Comparison of ENCODE assay signal across 9 cellular contexts in genomic region chr21:43975469-43976098, GRCh38. TPM values are rescaled to one million over a fixed set of nuclear protein-coding genes. Genes with fewer than 3 reads are reported as not detected.
DNase-seq lines count a peak whose midpoint lies in the region; ATAC-seq and TF ChIP-seq lines count a peak whose summit lies in the region.
"Had no signal": no experiment of that assay in that cellular context is flagged by ENCODE, and none has a peak within 500 bp of the region (broad histone marks: within the 10 kb centered on the region; RNA-seq: fewer than 3 reads in every experiment).

No MANE protein-coding gene starts in this region.

- peaks cover 7% of the 10 kb centered on the region for H3F3A ChIP-seq in neural progenitor cell (ENCODE audit: low read depth)

- peaks cover 14% of the 10 kb centered on the region for H3K4me1 Mint-ChIP-seq in activated T-cell treated with anti-CD3 and anti-CD28 coated beads, Interleukin-2, amount 50 U/mL, for 72 hours (ENCODE audit: low read depth)
- peaks cover 10% of the 10 kb centered on the region for H3K4me1 Mint-ChIP-seq in neural progenitor cell
- peaks cover 11% of the 10 kb centered on the region for H3K4me1 Mint-ChIP-seq in stimulated activated naive CD8-positive, alpha-beta T cell treated with anti-CD3 and anti-CD28 coated beads, Interleukin-15, amount 100 ng/mL, for 72 hours

- in situ Hi-C loops in Panc1 (cut with HindIII; ENCODE audit: low pct_unique_long_range_greater_than_20kb, low sequenced_read_pairs), result no loop called here

- no peaks in the 10 kb centered on the region for H4K20me1 ChIP-seq in neural progenitor cell (ENCODE audit: low read depth)

- POLR2A ChIA-PET in Panc1 (lab: Charles Lee), result no interaction called here

- BruUV-seq in Panc1 (replicated peaks; lab: Mats Ljungman, UMichigan), result no TSS peak

- no peak overlapping the region for H3K9ac ChIP-seq in neural progenitor cell

- H3K27ac Mint-ChIP-seq in activated T-cell treated with anti-CD3 and anti-CD28 coated beads, Interleukin-2, amount 50 U/mL, for 72 hours, result no peak overlapping the region
- peak overlapping the region; percentile 67 for H3K27ac Mint-ChIP-seq in neural progenitor cell
- H3K27ac Mint-ChIP-seq in stimulated activated naive CD8-positive, alpha-beta T cell treated with anti-CD3 and anti-CD28 coated beads, Interleukin-15, amount 100 ng/mL, for 72 hours, result peak overlapping the region in 1 of 2 donors; percentile 83
- H3K27ac Mint-ChIP-seq: dendritic cell treated with granulocyte-macrophage colony-stimulating factor and Interleukin-4, amounts not matched to agents 40 ng/mL and 50 ng/mL, for 4 days had no signal

- DNase-seq in EH (ENCODE audit: low read depth) (peak; percentile 60), HT1080 (ENCODE audit: low read depth) (peak; percentile 18), Panc1 (ENCODE audit: low read depth, low spot score) (peak; percentile 39), fibroblast of the aortic adventitia (ENCODE audit: low read depth) (peak; percentile 67), neural progenitor cell (ENCODE audit: low spot score) (peak; percentile 74)
- peak; percentile 81 to 86 for DNase-seq in activated T-cell treated with anti-CD3 and anti-CD28 coated beads, Interleukin-2, amount 50 U/mL, for 72 hours
- peak; percentile 75 to 82 for DNase-seq in stimulated activated naive CD8-positive, alpha-beta T cell treated with anti-CD3 and anti-CD28 coated beads, Interleukin-15, amount 100 ng/mL, for 72 hours

- ATAC-seq in Panc1 (peak; percentile 89), GM19455 (IDR thresholded peaks at IDR 0.05; ENCODE audit: unreplicated experiment) (no peak)
- ATAC-seq in activated T-cell treated with anti-CD3 and anti-CD28 coated beads, Interleukin-2, amount 50 U/mL, for 72 hours (replicated peaks in 1 of 2), result peak; percentile 88 to 89
- ATAC-seq in stimulated activated naive CD8-positive, alpha-beta T cell treated with anti-CD3 and anti-CD28 coated beads, Interleukin-15, amount 100 ng/mL, for 72 hours, result peak; percentile 94

- H3K27ac ChIP-seq in Panc1 (ENCODE audit: low read length) (no peak overlapping the region), neural progenitor cell (no peak overlapping the region)

- no peaks in the 10 kb centered on the region for H3K79me2 ChIP-seq in neural progenitor cell (ENCODE audit: low read depth)

- H3K36me3 ChIP-seq in Panc1 (ENCODE audit: control insufficient read depth, insufficient read depth, low read length) (no peaks in the 10 kb centered on the region), neural progenitor cell (no peaks in the 10 kb centered on the region)

- peaks cover 1 to 8% of the 10 kb centered on the region in 2 donors for H3K36me3 Mint-ChIP-seq in activated T-cell treated with anti-CD3 and anti-CD28 coated beads, Interleukin-2, amount 50 U/mL, for 72 hours (ENCODE audit: insufficient read depth in 2 of 2)
- H3K36me3 Mint-ChIP-seq in neural progenitor cell, result peaks cover 2% of the 10 kb centered on the region

- CTCF ChIA-PET in Panc1 (lab: Charles Lee), result interaction anchor here (0.6 to 0.9 kb wide), 5 partner anchors 12 to 632 kb away, joined by 3 to 8 read pairs (median 3); no protein-coding TSS in a partner anchor

- H3K27me3 ChIP-seq in Panc1 (ENCODE audit: control insufficient read depth, insufficient read depth, low read length) (no peaks in the 10 kb centered on the region), neural progenitor cell (no peaks in the 10 kb centered on the region)

- intact Hi-C loops in Panc1 (cut with micrococcal nuclease; ENCODE audit: unreplicated experiment), result no loop called here

- H3K9me3 ChIP-seq in Panc1 (ENCODE audit: control insufficient read depth, insufficient read depth, low read depth, low read length) (no peaks in the 10 kb centered on the region), neural progenitor cell (ENCODE audit: low read depth) (no peaks in the 10 kb centered on the region)

- peak overlapping the region; percentile 86 for H3K4me2 ChIP-seq in neural progenitor cell

- no peaks in the 10 kb centered on the region for H3K27me3 Mint-ChIP-seq in activated T-cell treated with anti-CD3 and anti-CD28 coated beads, Interleukin-2, amount 50 U/mL, for 72 hours (ENCODE audit: low read depth)
- H3K27me3 Mint-ChIP-seq in neural progenitor cell (ENCODE audit: insufficient read depth, low read depth), result peaks cover 12% of the 10 kb centered on the region
- H3K27me3 Mint-ChIP-seq in stimulated activated naive CD8-positive, alpha-beta T cell treated with anti-CD3 and anti-CD28 coated beads, Interleukin-15, amount 100 ng/mL, for 72 hours, result no peaks in the 10 kb centered on the region
- H3K27me3 Mint-ChIP-seq: dendritic cell treated with granulocyte-macrophage colony-stimulating factor and Interleukin-4, amounts not matched to agents 40 ng/mL and 50 ng/mL, for 4 days had no signal

- H2AFZ ChIP-seq in neural progenitor cell (replicated peaks), result peak overlapping the region; percentile 99

- H3K4me1 ChIP-seq in Panc1 (ENCODE audit: control insufficient read depth, insufficient read depth, low read length) (no peaks in the 10 kb centered on the region), neural progenitor cell (no peaks in the 10 kb centered on the region)

- no peak overlapping the region for H3K4me3 ChIP-seq in Panc1 (ENCODE audit: low read depth in 2 of 2, low read length in 2 of 2)
- H3K4me3 ChIP-seq in fibroblast of the aortic adventitia (ENCODE audit: low read depth, low read length), result no peak overlapping the region
- peak overlapping the region; percentile 39 for H3K4me3 ChIP-seq in neural progenitor cell

- TF ChIP-seq CTCF in Panc1 (IDR thresholded peaks at IDR 0.05), result peak; percentile 91
- TF ChIP-seq CTCF in fibroblast of the aortic adventitia (IDR thresholded peaks at IDR 0.05; ENCODE audit: insufficient read depth, low read length), result peak; percentile 97
- peak; percentile 98 for TF ChIP-seq CTCF in neural progenitor cell (IDR thresholded peaks at IDR 0.05)

- H3K9me3 Mint-ChIP-seq in activated T-cell treated with anti-CD3 and anti-CD28 coated beads, Interleukin-2, amount 50 U/mL, for 72 hours, result no peaks in the 10 kb centered on the region
- no peaks in the 10 kb centered on the region for H3K9me3 Mint-ChIP-seq in neural progenitor cell
- no peaks in the 10 kb centered on the region for H3K9me3 Mint-ChIP-seq in stimulated activated naive CD8-positive, alpha-beta T cell treated with anti-CD3 and anti-CD28 coated beads, Interleukin-15, amount 100 ng/mL, for 72 hours
- H3K9me3 Mint-ChIP-seq: dendritic cell treated with granulocyte-macrophage colony-stimulating factor and Interleukin-4, amounts not matched to agents 40 ng/mL and 50 ng/mL, for 4 days had no signal

- no peak overlapping the region for H3K4me3 Mint-ChIP-seq in activated T-cell treated with anti-CD3 and anti-CD28 coated beads, Interleukin-2, amount 50 U/mL, for 72 hours
- H3K4me3 Mint-ChIP-seq in neural progenitor cell, result peak overlapping the region; percentile 71
- H3K4me3 Mint-ChIP-seq in stimulated activated naive CD8-positive, alpha-beta T cell treated with anti-CD3 and anti-CD28 coated beads, Interleukin-15, amount 100 ng/mL, for 72 hours, result no peak overlapping the region
- H3K4me3 Mint-ChIP-seq: dendritic cell treated with granulocyte-macrophage colony-stimulating factor and Interleukin-4, amounts not matched to agents 40 ng/mL and 50 ng/mL, for 4 days had no signal

RNA-seq across cellular contexts. Expression of gene TRAPPC10, which starts 36.5 kb away (rescaled TPM):
- 37.6 and 40.9 TPM in 2 replicates for total RNA-seq in HT1080 (2014; rRNA removed; shearing (Covaris generic))
- polyA plus RNA-seq in HT1080 (2015; cell fraction: cytosol; rRNA removed), result 20.6 and 24.4 TPM in 2 replicates
- polyA plus RNA-seq in HT1080 (2015; cell fraction: nucleus; rRNA removed), result 37.4 and 44.9 TPM in 2 replicates
- total RNA-seq in Panc1 (2021; ENCODE audit: unreplicated experiment) (34.5 TPM), fibroblast of the aortic adventitia (ENCODE audit: low replicate concordance) (25.3 and 43.1 TPM in 2 replicates), neural progenitor cell (ENCODE audit: low replicate concordance) (19.8 and 23.2 TPM in 2 replicates)
- 18.0 TPM for polyA plus RNA-seq in Panc1 (2012; ENCODE audit: insufficient read length)
- 10 to 100 TPM; 53.5 to 72.6 TPM for total RNA-seq in activated T-cell treated with anti-CD3 and anti-CD28 coated beads, Interleukin-2, amount 50 U/mL, for 72 hours

Comparison
In these comparisons a context has a peak if more than half of its experiments do, and no peak if none do; other contexts are left out.
1. DNase-seq: peak in every context shown above with its lines; median percentile 84 in activated T-cell treated with anti-CD3 and anti-CD28 coated beads, Interleukin-2, amount 50 U/mL, for 72 hours; 78 in stimulated activated naive CD8-positive, alpha-beta T cell treated with anti-CD3 and anti-CD28 coated beads, Interleukin-15, amount 100 ng/mL, for 72 hours; 74 in neural progenitor cell; 67 in fibroblast of the aortic adventitia; 60 in EH; 39 in Panc1; 18 in HT1080.